3 cellular contexts compared by ENCODE assay signal in the genomic region with DNA sequence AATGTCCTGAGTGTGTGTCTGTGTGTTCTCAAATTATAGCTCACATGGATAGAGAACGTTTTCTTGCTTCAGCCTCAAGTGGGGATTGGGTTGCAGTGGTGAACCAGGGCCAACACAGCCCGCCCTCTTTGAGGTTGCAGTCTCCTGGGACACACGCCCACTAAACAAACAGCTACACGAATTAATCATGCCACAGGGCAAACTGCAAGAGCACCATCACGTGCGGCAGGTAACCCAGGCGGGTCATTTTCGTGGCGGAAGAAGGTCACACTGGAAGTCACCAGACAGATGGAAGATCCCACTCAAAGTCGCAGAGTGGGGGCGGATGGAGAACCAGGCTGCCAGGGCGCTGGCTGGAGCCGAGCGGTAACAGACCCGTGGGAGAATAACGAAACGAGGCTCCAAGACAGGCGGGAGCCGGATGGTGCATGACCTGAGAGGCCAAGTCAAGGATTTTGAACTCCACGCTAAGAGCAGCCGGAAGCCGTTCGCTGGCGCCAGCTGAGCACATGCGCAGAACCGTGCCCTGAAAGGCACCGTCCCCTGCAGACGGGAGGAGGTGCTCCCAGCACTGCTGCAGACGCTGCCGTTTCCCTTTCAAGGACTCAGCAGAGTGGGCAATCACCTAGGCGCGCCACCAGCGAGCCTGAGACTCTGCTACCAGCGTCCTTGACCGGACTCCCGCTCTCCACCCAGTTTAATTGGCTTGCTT.
TF ChIP-seq lines count a peak whose summit lies in the region.

No MANE protein-coding gene starts in this region.

TF ChIP-seq in GM12891, 5 proteins besides CTCF, POLR2A, EP300 and RAD21:
- TF ChIP-seq PAX5 (IDR thresholded peaks at IDR 0.05; ENCODE audit: insufficient read depth, low read length, severe bottlenecking) (no peak), POLR2AphosphoS5 (IDR thresholded peaks at IDR 0.05; ENCODE audit: low read depth, low read length) (no peak), POU2F2 (IDR thresholded peaks at IDR 0.05; ENCODE audit: low read depth, low read length) (no peak), SPI1 (IDR thresholded peaks at IDR 0.05; ENCODE audit: low read depth, low read length) (no peak), TAF1 (IDR thresholded peaks at IDR 0.05; ENCODE audit: low read depth, low read length) (no peak)
TF ChIP-seq in GM12891: peak in this region for 0.

TF ChIP-seq in Ishikawa, 13 proteins besides CTCF, POLR2A, EP300 and RAD21:
- TF ChIP-seq, protein P1, sequence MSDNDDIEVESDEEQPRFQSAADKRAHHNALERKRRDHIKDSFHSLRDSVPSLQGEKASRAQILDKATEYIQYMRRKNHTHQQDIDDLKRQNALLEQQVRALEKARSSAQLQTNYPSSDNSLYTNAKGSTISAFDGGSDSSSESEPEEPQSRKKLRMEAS (IDR thresholded peaks at IDR 0.05): peak; percentile 65
- TF ChIP-seq, protein P2, sequence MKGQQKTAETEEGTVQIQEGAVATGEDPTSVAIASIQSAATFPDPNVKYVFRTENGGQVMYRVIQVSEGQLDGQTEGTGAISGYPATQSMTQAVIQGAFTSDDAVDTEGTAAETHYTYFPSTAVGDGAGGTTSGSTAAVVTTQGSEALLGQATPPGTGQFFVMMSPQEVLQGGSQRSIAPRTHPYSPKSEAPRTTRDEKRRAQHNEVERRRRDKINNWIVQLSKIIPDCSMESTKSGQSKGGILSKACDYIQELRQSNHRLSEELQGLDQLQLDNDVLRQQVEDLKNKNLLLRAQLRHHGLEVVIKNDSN (IDR thresholded peaks at IDR 0.05): peak; percentile 29; the same call in 1 of the 2 replicates
- TF ChIP-seq FOXM1 (IDR thresholded peaks at IDR 0.05; ENCODE audit: borderline replicate concordance, low read depth): no peak
- TF ChIP-seq EGR1 (IDR thresholded peaks at IDR 0.05): 0 out of 2 replicates have a peak, but pooled peaks have one; percentile 24
- no peak for TF ChIP-seq YY1 (IDR thresholded peaks at IDR 0.05; ENCODE audit: low read depth)
- TF ChIP-seq TAF1 (IDR thresholded peaks at IDR 0.05; ENCODE audit: low read depth): 0 out of 2 replicates have a peak, but pooled peaks have one; percentile 22

TF ChIP-seq in endothelial cell of umbilical vein, 7 proteins besides CTCF, POLR2A, EP300 and RAD21:
- TF ChIP-seq, protein P1 (IDR thresholded peaks at IDR 0.05; ENCODE audit: insufficient read depth, insufficient read length): no peak
- no peak for TF ChIP-seq FOS (IDR thresholded peaks at IDR 0.05; ENCODE audit: borderline replicate concordance, insufficient read depth, low read length)
- no peak for TF ChIP-seq GATA2 (IDR thresholded peaks at IDR 0.05; ENCODE audit: insufficient read depth, insufficient read length, low read depth, low read length)
- TF ChIP-seq MYC (IDR thresholded peaks at IDR 0.05; ENCODE audit: low read depth, low read length): no peak
- no peak for TF ChIP-seq EZH2 (IDR thresholded peaks at IDR 0.05; ENCODE audit: borderline replicate concordance, low read depth, low read length, severe bottlenecking)
- no peak for TF ChIP-seq POLR2AphosphoS5 (IDR thresholded peaks at IDR 0.05; ENCODE audit: insufficient read depth, low read depth, low read length)
- TF ChIP-seq JUN (IDR thresholded peaks at IDR 0.05; ENCODE audit: borderline replicate concordance, insufficient read depth, insufficient read length, low read depth): no peak
